Comparison of ENCODE assay signal across 17 cellular contexts in genomic region chr5:59517926-59518585, GRCh38.
A peak's percentile ranks its signal among the peaks of the same experiment; 100 is the strongest.
DNase-seq lines count a peak whose midpoint lies in the region; ATAC-seq, FAIRE-seq and TF ChIP-seq lines count a peak whose summit lies in the region.
"Had no signal": no experiment of that assay in that cellular context is flagged by ENCODE, and none has a peak within 500 bp of the region (broad histone marks: within the 10 kb centered on the region; RNA-seq: fewer than 3 reads in every experiment).

No MANE protein-coding gene starts in this region.

- H4K91ac ChIP-seq in IMR-90 (ENCODE audit: insufficient read depth, low read depth, low read length) = peak overlapping the region; percentile 47; the same call in 1 of the 2 replicates

- peaks cover 4% of the 10 kb centered on the region for H3K9me1 ChIP-seq in IMR-90 (ENCODE audit: insufficient read depth, low read length)

- TF ChIP-seq POLR2A in IMR-90 (IDR thresholded peaks at IDR 0.05; ENCODE audit: low read depth, low read length) = no peak

- H3K4ac ChIP-seq in IMR-90 (ENCODE audit: low read depth, low read length) = peak overlapping the region; percentile 73; the same call in 1 of the 2 replicates

- no peak overlapping the region; the same call in 1 of the 2 replicates for H2BK120ac ChIP-seq in IMR-90 (ENCODE audit: low read depth, low read length)

- CTCF ChIA-PET in IMR-90 (lab: Yijun Ruan, JAX) = no interaction called here
- CTCF ChIA-PET in activated CD8-positive, alpha-beta T cell treated with anti-CD3 and anti-CD28 coated beads for 36 hours (lab: Charles Lee) = no interaction called here

- FAIRE-seq in bronchial epithelial cell (lab: Jason Lieb, UNC) = no peak
- FAIRE-seq: pancreas had no signal

- H4K20me1 ChIP-seq in IMR-90 (ENCODE audit: insufficient read depth, low read length) = no peaks in the 10 kb centered on the region
- H4K20me1 ChIP-seq: BLaER1 treated with 17β-estradiol and CSF1 and Interleukin-3, amounts not matched to agents 10 nM and 100 nM had no signal

- peak overlapping the region; percentile 1 for H2BK5ac ChIP-seq in IMR-90 (ENCODE audit: low read depth, low read length, poor library complexity, severe bottlenecking)

- DNase-seq in AG08395 (ENCODE audit: low spot score) = peak; percentile 57
- peak; percentile 62 for DNase-seq in IMR-90
- peak; percentile 84 for DNase-seq in bronchial epithelial cell (ENCODE audit: low read depth)
- peak; percentile 82 for DNase-seq in kidney tubule cell (ENCODE audit: low spot score)
- no peak for DNase-seq in NCI-H1930 (lab: John Stamatoyannopoulos, UW)
- DNase-seq in activated CD8-positive, alpha-beta T cell treated with anti-CD3 and anti-CD28 coated beads for 36 hours = no peak
- no peak for DNase-seq in tibial artery
- DNase-seq: activated CD8-positive, alpha-beta memory T cell treated with anti-CD3 and anti-CD28 coated beads, Interleukin-2, amount 10 ng/mL, durations not matched to agents 7 days and 5 days; activated naive CD8-positive, alpha-beta T cell treated with anti-CD3 and anti-CD28 coated beads for 36 hours; hypothalamus; NCI-H524; pancreas; stimulated activated CD4-positive, alpha-beta T cell treated with anti-CD3 and anti-CD28 coated beads, Interleukin-1b, Interleukin-23, amount 100 ng/mL, for 48 hours had no signal

- peak overlapping the region in 1 of 2 experiments; percentile 77; a peak in 1 of 4 replicates for H4K8ac ChIP-seq in IMR-90 (ENCODE audit: low read depth in 2 of 2, low read length in 2 of 2)

- no peaks in the 10 kb centered on the region for H3K79me1 ChIP-seq in IMR-90 (ENCODE audit: low read depth in 1 of 2, low read length in 2 of 2)

- POLR2A ChIA-PET in IMR-90 (lab: Charles Lee; ENCODE audit: unreplicated experiment) = no interaction called here
- POLR2A ChIA-PET in activated CD8-positive, alpha-beta T cell treated with anti-CD3 and anti-CD28 coated beads for 36 hours (lab: Charles Lee) = no interaction called here

- no peaks in the 10 kb centered on the region for H3K4me1 ChIP-seq in IMR-90 (ENCODE audit: control insufficient read depth, insufficient read depth, low read length)
- H3K4me1 ChIP-seq in tibial artery = peaks cover 0 to 36% (median 5%) of the 10 kb centered on the region in 4 donors
- H3K4me1 ChIP-seq: pancreas had no signal

- ATAC-seq in IMR-90 (ENCODE audit: low read depth) (peak; percentile 48; the same call in 1 of the 2 replicates), HG02759 (IDR thresholded peaks at IDR 0.05; ENCODE audit: unreplicated experiment) (no peak)
- no peak for ATAC-seq in activated CD8-positive, alpha-beta T cell treated with anti-CD3 and anti-CD28 coated beads for 36 hours
- ATAC-seq: activated CD8-positive, alpha-beta memory T cell treated with anti-CD3 and anti-CD28 coated beads, Interleukin-2, amount 10 ng/mL, durations not matched to agents 7 days and 5 days; pancreas; stimulated activated memory B cell treated with anti-CD40 and anti-IgM and Interleukin-4, amounts not matched to agents 10 μg/mL and 1 μg/mL and 100 μg/mL, for 72 hours had no signal

- peak overlapping the region; percentile 63 for H2AFZ ChIP-seq in IMR-90 (replicated peaks; ENCODE audit: low read length, poor library complexity)

- H3K36me3 Mint-ChIP-seq in activated CD8-positive, alpha-beta T cell treated with anti-CD3 and anti-CD28 coated beads for 36 hours (ENCODE audit: low read depth) = no peaks in the 10 kb centered on the region
- H3K36me3 Mint-ChIP-seq: activated CD8-positive, alpha-beta memory T cell treated with anti-CD3 and anti-CD28 coated beads, Interleukin-2, amount 10 ng/mL, durations not matched to agents 7 days and 5 days; activated naive CD8-positive, alpha-beta T cell treated with anti-CD3 and anti-CD28 coated beads for 36 hours; stimulated activated memory B cell treated with anti-CD40 and anti-IgM and Interleukin-4, amounts not matched to agents 10 μg/mL and 1 μg/mL and 100 μg/mL, for 72 hours had no signal

- no CpG with 5 or more reads among the region's 3 CpGs for WGBS in IMR-90 (ENCODE audit: extremely low coverage in 2 of 2, insufficient read length in 1 of 2), 2 experiments

- intact Hi-C loops in IMR-90 (cut with micrococcal nuclease) = no loop called here
- intact Hi-C loops in activated CD8-positive, alpha-beta T cell treated with anti-CD3 and anti-CD28 coated beads for 36 hours (cut with micrococcal nuclease) = no loop called here
- intact Hi-C loops in tibial artery (cut with DNase I; ENCODE audit: low total_unique reads) = no loop called here

- no peak overlapping the region; the same call in 2 of the 3 replicates for H2BK15ac ChIP-seq in IMR-90 (ENCODE audit: low read depth, low read length)

- H3K9me3 Mint-ChIP-seq in activated CD8-positive, alpha-beta T cell treated with anti-CD3 and anti-CD28 coated beads for 36 hours = no peaks in the 10 kb centered on the region
- H3K9me3 Mint-ChIP-seq: activated naive CD8-positive, alpha-beta T cell treated with anti-CD3 and anti-CD28 coated beads for 36 hours had no signal

- peak overlapping the region; percentile 66; the same call in 1 of the 2 replicates for H3K14ac ChIP-seq in IMR-90 (replicated peaks; ENCODE audit: low read depth, low read length)

- no peak overlapping the region for H3K4me2 ChIP-seq in IMR-90 (ENCODE audit: low read depth, low read length)
- H3K4me2 ChIP-seq: BLaER1 treated with 17β-estradiol and CSF1 and Interleukin-3, amounts not matched to agents 10 nM and 100 nM had no signal

- H2BK20ac ChIP-seq in IMR-90 (ENCODE audit: low read depth, low read length) = peak overlapping the region; percentile 83

- in situ Hi-C loops in IMR-90 (cut with MboI; ENCODE audit: low sequenced_read_pairs) = loop anchor here (25.0 kb wide), 2 partner anchors 144 to 269 kb away; no protein-coding TSS in a partner anchor

- peak overlapping the region; percentile 88; the same call in 1 of the 2 replicates for H3K23ac ChIP-seq in IMR-90 (ENCODE audit: low read depth, low read length)

- H3K27ac Mint-ChIP-seq in activated CD8-positive, alpha-beta T cell treated with anti-CD3 and anti-CD28 coated beads for 36 hours = no peak overlapping the region
- H3K27ac Mint-ChIP-seq: activated CD8-positive, alpha-beta memory T cell treated with anti-CD3 and anti-CD28 coated beads, Interleukin-2, amount 10 ng/mL, durations not matched to agents 7 days and 5 days; activated naive CD8-positive, alpha-beta T cell treated with anti-CD3 and anti-CD28 coated beads for 36 hours; stimulated activated memory B cell treated with anti-CD40 and anti-IgM and Interleukin-4, amounts not matched to agents 10 μg/mL and 1 μg/mL and 100 μg/mL, for 72 hours had no signal

- H3K4me1 Mint-ChIP-seq in activated CD8-positive, alpha-beta T cell treated with anti-CD3 and anti-CD28 coated beads for 36 hours (ENCODE audit: low read depth) = no peaks in the 10 kb centered on the region
- H3K4me1 Mint-ChIP-seq: activated CD8-positive, alpha-beta memory T cell treated with anti-CD3 and anti-CD28 coated beads, Interleukin-2, amount 10 ng/mL, durations not matched to agents 7 days and 5 days; activated naive CD8-positive, alpha-beta T cell treated with anti-CD3 and anti-CD28 coated beads for 36 hours; stimulated activated memory B cell treated with anti-CD40 and anti-IgM and Interleukin-4, amounts not matched to agents 10 μg/mL and 1 μg/mL and 100 μg/mL, for 72 hours had no signal

- no peak overlapping the region for H3K18ac ChIP-seq in IMR-90 (ENCODE audit: low read depth, low read length)

- no peak overlapping the region; the same call in 1 of the 2 replicates for H2AK5ac ChIP-seq in IMR-90 (ENCODE audit: low read depth, low read length)

- dilution Hi-C loops in IMR-90 (cut with HindIII; ENCODE audit: low sequenced_read_pairs, unreplicated experiment) = no loop called here

- no peaks in the 10 kb centered on the region for H3K36me3 ChIP-seq in IMR-90 (ENCODE audit: control insufficient read depth, insufficient read depth, low read length)
- H3K36me3 ChIP-seq in bronchial epithelial cell (ENCODE audit: control insufficient read depth, insufficient read depth, low read length) = no peaks in the 10 kb centered on the region
- H3K36me3 ChIP-seq in tibial artery = no peaks in the 10 kb centered on the region
- H3K36me3 ChIP-seq: BLaER1 treated with 17β-estradiol and CSF1 and Interleukin-3, amounts not matched to agents 10 nM and 100 nM; pancreas had no signal

- TF ChIP-seq RAD21 in IMR-90 (IDR thresholded peaks at IDR 0.05; ENCODE audit: low read length) = no peak

- no peaks in the 10 kb centered on the region for H3K9me3 ChIP-seq in IMR-90 (ENCODE audit: control insufficient read depth, insufficient read depth, low read length)
- no peaks in the 10 kb centered on the region for H3K9me3 ChIP-seq in tibial artery
- H3K9me3 ChIP-seq: pancreas had no signal

- no peak overlapping the region; the same call in 1 of the 2 replicates for H3K56ac ChIP-seq in IMR-90 (ENCODE audit: extremely low read depth, insufficient read depth, low read length)

- H4K5ac ChIP-seq in IMR-90 (ENCODE audit: low read depth, low read length) = no peak overlapping the region

- no peaks in the 10 kb centered on the region for H3K27me3 Mint-ChIP-seq in activated CD8-positive, alpha-beta T cell treated with anti-CD3 and anti-CD28 coated beads for 36 hours
- H3K27me3 Mint-ChIP-seq: activated CD8-positive, alpha-beta memory T cell treated with anti-CD3 and anti-CD28 coated beads, Interleukin-2, amount 10 ng/mL, durations not matched to agents 7 days and 5 days; activated naive CD8-positive, alpha-beta T cell treated with anti-CD3 and anti-CD28 coated beads for 36 hours; stimulated activated memory B cell treated with anti-CD40 and anti-IgM and Interleukin-4, amounts not matched to agents 10 μg/mL and 1 μg/mL and 100 μg/mL, for 72 hours had no signal

- H3K4me3 ChIP-seq in IMR-90 (ENCODE audit: insufficient read depth, low read depth, low read length) (no peak overlapping the region), bronchial epithelial cell (ENCODE audit: low read depth, low read length) (no peak overlapping the region), tibial artery (no peak overlapping the region)
- H3K4me3 ChIP-seq: BLaER1 treated with 17β-estradiol and CSF1 and Interleukin-3, amounts not matched to agents 10 nM and 100 nM; pancreas had no signal

- BruUV-seq in IMR-90 (replicated peaks; lab: Mats Ljungman, UMichigan) = no TSS peak

- no peak overlapping the region for H2AK9ac ChIP-seq in IMR-90 (replicated peaks; ENCODE audit: low read depth, low read length, poor library complexity)

- TF ChIP-seq CTCF in IMR-90 (conservative IDR thresholded peaks at IDR 0.05; ENCODE audit: low read depth, low read length) (no peak), bronchial epithelial cell (IDR thresholded peaks at IDR 0.05; ENCODE audit: insufficient read depth, low read length, severe bottlenecking) (no peak), tibial artery (IDR thresholded peaks at IDR 0.05) (no peak)
- TF ChIP-seq CTCF in activated CD8-positive, alpha-beta T cell treated with anti-CD3 and anti-CD28 coated beads for 36 hours (IDR thresholded peaks at IDR 0.05) = no peak

- H3K9ac ChIP-seq in IMR-90 (ENCODE audit: low read depth, low read length) = no peak overlapping the region
- H3K9ac ChIP-seq: BLaER1 treated with 17β-estradiol and CSF1 and Interleukin-3, amounts not matched to agents 10 nM and 100 nM had no signal

- H3K4me3 Mint-ChIP-seq in activated CD8-positive, alpha-beta T cell treated with anti-CD3 and anti-CD28 coated beads for 36 hours = no peak overlapping the region
- H3K4me3 Mint-ChIP-seq: activated CD8-positive, alpha-beta memory T cell treated with anti-CD3 and anti-CD28 coated beads, Interleukin-2, amount 10 ng/mL, durations not matched to agents 7 days and 5 days; activated naive CD8-positive, alpha-beta T cell treated with anti-CD3 and anti-CD28 coated beads for 36 hours; stimulated activated memory B cell treated with anti-CD40 and anti-IgM and Interleukin-4, amounts not matched to agents 10 μg/mL and 1 μg/mL and 100 μg/mL, for 72 hours had no signal

- no peak overlapping the region for H3K27ac ChIP-seq in IMR-90 (ENCODE audit: insufficient read depth, low read length)
- H3K27ac ChIP-seq in tibial artery = peak overlapping the region in 1 of 2 donors; percentile 22
- H3K27ac ChIP-seq: BLaER1 treated with 17β-estradiol and CSF1 and Interleukin-3, amounts not matched to agents 10 nM and 100 nM; HL-60; pancreas had no signal

- H3K27me3 ChIP-seq in IMR-90 (ENCODE audit: control insufficient read depth, insufficient read depth, low read length) (no peaks in the 10 kb centered on the region), bronchial epithelial cell (ENCODE audit: control insufficient read depth, insufficient read depth, low read length) (no peaks in the 10 kb centered on the region), tibial artery (no peaks in the 10 kb centered on the region)
- H3K27me3 ChIP-seq: BLaER1 treated with 17β-estradiol and CSF1 and Interleukin-3, amounts not matched to agents 10 nM and 100 nM; pancreas had no signal

Comparison
In these comparisons a context has a peak if more than half of its experiments do, and no peak if none do; other contexts are left out.
1. DNase-seq: peak in AG08395 (single experiment), IMR-90 (single experiment), bronchial epithelial cell (single experiment) and kidney tubule cell (single experiment); none in NCI-H1930 (0 of 2), activated CD8-positive, alpha-beta T cell treated with anti-CD3 and anti-CD28 coated beads for 36 hours (single experiment) and tibial artery (0 of 2).